In the genomic region with DNA sequence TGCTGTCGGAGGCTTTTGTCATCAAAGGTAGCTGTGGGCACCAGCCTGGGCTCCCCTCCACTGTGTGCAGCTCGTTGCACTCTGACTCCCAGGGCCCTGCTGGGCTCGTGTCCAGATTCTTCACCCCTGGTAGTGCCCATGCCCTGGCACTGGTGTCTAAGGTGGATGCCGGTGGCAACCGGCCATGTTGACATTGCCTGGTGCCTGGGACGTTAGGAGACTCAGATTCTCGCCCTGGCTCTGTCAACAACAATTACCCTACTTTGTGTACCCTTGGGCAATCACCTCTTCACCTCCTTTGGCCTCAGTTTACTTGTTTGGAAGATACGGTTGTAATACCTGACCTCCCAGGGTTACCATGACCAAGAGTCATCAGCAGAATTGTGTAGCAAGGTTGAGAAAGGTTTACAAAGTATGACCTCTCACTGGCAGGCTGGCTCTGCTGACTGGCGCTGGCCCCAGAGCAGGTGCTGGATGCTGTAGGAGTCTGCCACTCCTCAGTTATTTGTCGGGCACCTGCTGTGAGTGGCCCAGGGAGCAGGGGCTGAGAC, we compare ENCODE assay signal across 15 cellular contexts.
"Had no signal": no experiment of that assay in that cellular context is flagged by ENCODE, and none has a peak within 500 bp of the region (broad histone marks: within the 10 kb centered on the region; RNA-seq: fewer than 3 reads in every experiment).

No MANE protein-coding gene starts in this region.

- H3K27ac ChIP-seq: dorsolateral prefrontal cortex, left lung had no signal

- H3K9me3 ChIP-seq: breast epithelium, left lung had no signal

- ATAC-seq: esophagus mucosa, left lung had no signal

- H3K27me3 ChIP-seq: breast epithelium, dorsolateral prefrontal cortex, left lung had no signal

- DNase-seq: activated B cell treated with CpG ODN at 0.5 μM for 24 hours; activated CD4-positive, alpha-beta T cell treated with anti-CD3 and anti-CD28 coated beads, Interleukin-2, amount 10 ng/mL, durations not matched to agents 24 days and 14 days; activated effector memory CD4-positive, alpha-beta T cell treated with Interleukin-2 at 50 U/mL for 16 hours; amniotic stem cell; dorsolateral prefrontal cortex; glutamatergic neuron; immature natural killer cell; left lung; mesendoderm; nephron progenitor cell; small intestine; T-helper 2 cell; trophoblast cell had no signal

- H3K36me3 ChIP-seq: breast epithelium had no signal

- H3K4me3 ChIP-seq: breast epithelium, dorsolateral prefrontal cortex, left lung had no signal
